ENCODE assay signal across 19 cellular contexts in genomic region chr6:159809149-159809548, GRCh38. TPM values are rescaled to one million over a fixed set of nuclear protein-coding genes. Genes with fewer than 3 reads are reported as not detected.
A peak's percentile ranks its signal among the peaks of the same experiment; 100 is the strongest.
DNase-seq lines count a peak whose midpoint lies in the region; ATAC-seq, FAIRE-seq and TF ChIP-seq lines count a peak whose summit lies in the region.
"Had no signal": no experiment of that assay in that cellular context is flagged by ENCODE, and none has a peak within 500 bp of the region (broad histone marks: within the 10 kb centered on the region; RNA-seq: fewer than 3 reads in every experiment).

No MANE protein-coding gene starts in this region.

- H3K9ac ChIP-seq in GM12878 (ENCODE audit: control insufficient read depth, insufficient read depth, low read length) = no peak overlapping the region; the same call in 1 of the 2 replicates

- no peaks in the 10 kb centered on the region for H3K4me1 ChIP-seq in GM12878 (ENCODE audit: control insufficient read depth, insufficient read depth, low read length)
- peaks cover 3% of the 10 kb centered on the region for H3K4me1 ChIP-seq in suprapubic skin
- H3K4me1 ChIP-seq: A549, HAP-1, Peyer's patch had no signal

- TF ChIP-seq CTCF in GM12865 (IDR thresholded peaks at IDR 0.05; ENCODE audit: insufficient read depth, low read depth, low read length, missing control alignments) (no peak), GM12878 (IDR thresholded peaks at IDR 0.05 in 2 of 3, conservative IDR thresholded peaks at IDR 0.05 in 1 of 3; ENCODE audit: control insufficient read depth in 2 of 3, extremely low read depth in 1 of 3, insufficient read depth in 1 of 3, low read depth in 3 of 3, low read length in 3 of 3) (no peak), suprapubic skin (IDR thresholded peaks at IDR 0.05) (no peak)

- ATAC-seq in GM19043 (IDR thresholded peaks at IDR 0.05; ENCODE audit: low read depth, unreplicated experiment) (peak; percentile 62), HG02759 (IDR thresholded peaks at IDR 0.05; ENCODE audit: unreplicated experiment) (peak; percentile 62), GM12878 (peak; percentile 61), HG02623 (IDR thresholded peaks at IDR 0.05; ENCODE audit: unreplicated experiment) (no peak)
- ATAC-seq: A549, T-helper 17 cell had no signal

- CTCF ChIA-PET in GM12878 (lab: Yijun Ruan, JAX) = interaction anchor here (0.6 kb wide), 1 partner anchor 634 kb away, joined by 3 read pairs; no protein-coding TSS in a partner anchor

- 31% methylated on average over 4 of the region's 4 CpGs for WGBS in GM12878 (ENCODE audit: insufficient coverage, insufficient replicate concordance, low lambda C conversion rate, missing lambda C conversion rate)
- 93% methylated on average over 4 of the region's 4 CpGs for WGBS in suprapubic skin

- no peak for TF ChIP-seq POLR2A in GM12878 (IDR thresholded peaks at IDR 0.05; ENCODE audit: low read depth, low read length)
- no peak for TF ChIP-seq POLR2A in suprapubic skin (IDR thresholded peaks at IDR 0.05)

- FAIRE-seq in GM12878 (lab: Jason Lieb, UNC) = peak; percentile 7
- FAIRE-seq: A549 had no signal

- intact Hi-C loops in GM12878 (cut with micrococcal nuclease; ENCODE audit: unreplicated experiment) = no loop called here

- no peaks in the 10 kb centered on the region for H4K20me1 ChIP-seq in GM12878 (ENCODE audit: control insufficient read depth, insufficient read depth)

- no peaks in the 10 kb centered on the region for H3K27me3 ChIP-seq in GM12878 (replicated peaks in 1 of 2; ENCODE audit: control insufficient read depth in 2 of 2, insufficient read depth in 2 of 2, low read length in 1 of 2)
- no peaks in the 10 kb centered on the region for H3K27me3 ChIP-seq in suprapubic skin
- H3K27me3 ChIP-seq: Peyer's patch had no signal

- RAD21 ChIA-PET in GM12878 (lab: Charles Lee; ENCODE audit: unreplicated experiment) = interaction anchor here (1.2 kb wide), 1 partner anchor 18 kb away, joined by 3 read pairs; no protein-coding TSS in a partner anchor

- POLR2A ChIA-PET in GM12878 (lab: Charles Lee) = no interaction called here

- H3K4me3 ChIP-seq in GM12865 (ENCODE audit: low read depth, low read length) (no peak overlapping the region), GM12878 (no peak overlapping the region), suprapubic skin (no peak overlapping the region)
- H3K4me3 ChIP-seq: A549, HAP-1, Peyer's patch had no signal

- H3K36me3 ChIP-seq in GM12878 (ENCODE audit: control insufficient read depth in 2 of 2, insufficient read depth in 2 of 2, low read length in 1 of 2) (no peaks in the 10 kb centered on the region), suprapubic skin (no peaks in the 10 kb centered on the region)
- H3K36me3 ChIP-seq: HAP-1, Peyer's patch had no signal

- SMC1A ChIA-PET in GM12878 (lab: Charles Lee; ENCODE audit: uncharacterized antibody, unreplicated experiment) = interaction anchor here (1.2 kb wide), 1 partner anchor 21 kb away, joined by 3 read pairs; no protein-coding TSS in a partner anchor

- H3K9me3 ChIP-seq in GM12878 (replicated peaks; ENCODE audit: control insufficient read depth, insufficient read depth, low read length) (no peaks in the 10 kb centered on the region), suprapubic skin (no peaks in the 10 kb centered on the region)
- H3K9me3 ChIP-seq: A549, HAP-1, Peyer's patch had no signal

- H3K4me2 ChIP-seq in GM12878 (ENCODE audit: control insufficient read depth, insufficient read depth) = no peak overlapping the region; the same call in 1 of the 2 replicates
- H3K4me2 ChIP-seq: A549 had no signal

- H3K27ac ChIP-seq in GM12878 (ENCODE audit: control insufficient read depth, insufficient read depth) (no peak overlapping the region), suprapubic skin (no peak overlapping the region)
- H3K27ac ChIP-seq: A549, C4-2B, Peyer's patch had no signal

- no peak for TF ChIP-seq RAD21 in GM12878 (IDR thresholded peaks at IDR 0.05; ENCODE audit: insufficient read depth, low read depth, low read length)

- in situ Hi-C loops in GM12878 (cut with MboI) = no loop called here

- no peaks in the 10 kb centered on the region for H3K79me2 ChIP-seq in GM12878 (ENCODE audit: control insufficient read depth, insufficient read depth, low read length)

- BruUV-seq in GM12878 (replicated peaks; lab: Mats Ljungman, UMichigan) = no TSS peak

- peak; percentile 39 for DNase-seq in GM12865 (ENCODE audit: low read depth)
- peak; percentile 16 for DNase-seq in GM12878 (ENCODE audit: low read depth, low spot score)
- DNase-seq in HK-2 (ENCODE audit: unreplicated experiment) = no peak
- no peak for DNase-seq in suprapubic skin (ENCODE audit: low spot score in 2 of 2)
- no peak for DNase-seq in NCI-H2029 (lab: John Stamatoyannopoulos, UW)
- DNase-seq: DMS153, Karpas-422, NCI-H1105 treated with DMSO at 0.1 percent for 48 hours, NCI-H187 treated with DMSO at 0.1 percent for 48 hours, NCI-H510A, SHP77, T-helper 17 cell had no signal

- TF ChIP-seq EP300 in GM12878 (IDR thresholded peaks at IDR 0.05; ENCODE audit: borderline replicate concordance in 1 of 2, control insufficient read depth in 1 of 2, low read depth in 2 of 2, low read length in 2 of 2) (no peak), suprapubic skin (IDR thresholded peaks at IDR 0.05) (no peak)

- H2AFZ ChIP-seq in GM12878 (ENCODE audit: control insufficient read depth, low read depth, low read length) = peak overlapping the region; percentile 48

RNA-seq across cellular contexts. Expression of gene PNLDC1, which starts 9.1 kb away (rescaled TPM):
- not detected in 2 replicates for total RNA-seq in GM12878 (2013; cell fraction: nucleolus; rRNA removed)
- total RNA-seq in GM12878 (2014; rRNA removed) = 0.38 TPM in 1 of 2 replicates, not detected in the other
- total RNA-seq in GM12878 (2014; rRNA removed; fragmentation: Illumina TruSeq; extraction: Trizol) = 0.09 TPM in 1 of 2 replicates, not detected in the other
- total RNA-seq in GM12878 (2021) = 0.19 TPM in 1 of 2 replicates, not detected in the other
- not detected for polyA plus RNA-seq in GM12878 (2011; ENCODE audit: low read depth)
- polyA plus RNA-seq in GM12878 (2011; rRNA removed) = 0.07 and 0.08 TPM in 2 replicates
- polyA plus RNA-seq in GM12878 (2011; cell fraction: cytosol; rRNA removed) = 0.03 and 0.08 TPM in 2 replicates
- polyA plus RNA-seq in GM12878 (2011; cell fraction: nucleus; rRNA removed) = 0.13 TPM in 2 replicates
- not detected in 2 replicates for polyA plus RNA-seq in GM12878 (2012)
- 0.07 TPM in 1 of 2 replicates, not detected in the other for polyA plus RNA-seq in GM12878 (2014; fragmentation: Illumina TruSeq; extraction: Trizol)
- under 1 TPM; 0.09 to 0.16 TPM for polyA plus RNA-seq in GM12878 (2014; fragmentation: Nextera tagmentation; extraction: Ambion mirVana)
- polyA plus RNA-seq in GM12878 (2014; rRNA removed) = 0.06 and 0.16 TPM in 2 replicates
- under 1 TPM; 0.09 to 0.25 TPM for polyA plus RNA-seq in GM12878 (2016; fragmentation: Nextera tagmentation; extraction: Ambion mirVana)
- not detected in 2 replicates for polyA minus RNA-seq in GM12878 (2011; rRNA and poly(A)+ RNA removed)
- polyA minus RNA-seq in GM12878 (2011; cell fraction: cytosol; rRNA and poly(A)+ RNA removed) = not detected in 2 replicates
- polyA minus RNA-seq in GM12878 (2011; cell fraction: nucleus; rRNA and poly(A)+ RNA removed) = not detected in 2 replicates
- total RNA-seq in suprapubic skin = 1 to 10 TPM; 1.1 to 4.4 (median 2.9) TPM
- total RNA-seq: Peyer's patch had no signal

RNA-seq across cellular contexts. Expression of gene MRPL18, which starts 18.9 kb away (rescaled TPM):
- total RNA-seq in GM12878 (2013; cell fraction: nucleolus; rRNA removed) = 7.2 and 7.7 TPM in 2 replicates
- total RNA-seq in GM12878 (2014; rRNA removed) (98.6 and 104 TPM in 2 replicates), GM12878 (2014; rRNA removed; fragmentation: Illumina TruSeq; extraction: Trizol) (81.9 and 82.3 TPM in 2 replicates), GM12878 (2021) (68.5 and 69.3 TPM in 2 replicates), suprapubic skin (10 to 100 TPM; 53.9 to 79.2 (median 55.9) TPM)
- polyA plus RNA-seq in GM12878 (2011; ENCODE audit: low read depth) = 27.6 TPM
- polyA plus RNA-seq in GM12878 (2011; rRNA removed) (108 and 128 TPM in 2 replicates), GM12878 (2014; fragmentation: Illumina TruSeq; extraction: Trizol) (78.8 and 80.0 TPM in 2 replicates), GM12878 (2014; fragmentation: Nextera tagmentation; extraction: Ambion mirVana) (100 to 1,000 TPM; 148 to 203 TPM), GM12878 (2014; rRNA removed) (106 and 124 TPM in 2 replicates), GM12878 (2016; fragmentation: Nextera tagmentation; extraction: Ambion mirVana) (100 to 1,000 TPM; 174 to 177 TPM)
- polyA plus RNA-seq in GM12878 (2011; cell fraction: cytosol; rRNA removed) = 71.8 and 90.7 TPM in 2 replicates
- 56.8 and 59.3 TPM in 2 replicates for polyA plus RNA-seq in GM12878 (2011; cell fraction: nucleus; rRNA removed)
- 46.6 and 58.0 TPM in 2 replicates for polyA plus RNA-seq in GM12878 (2012)
- polyA minus RNA-seq in GM12878 (2011; rRNA and poly(A)+ RNA removed) = 33.0 and 37.8 TPM in 2 replicates
- 12.4 and 18.0 TPM in 2 replicates for polyA minus RNA-seq in GM12878 (2011; cell fraction: cytosol; rRNA and poly(A)+ RNA removed)
- 11.7 and 14.4 TPM in 2 replicates for polyA minus RNA-seq in GM12878 (2011; cell fraction: nucleus; rRNA and poly(A)+ RNA removed)

RNA-seq across cellular contexts. Expression of gene TCP1, which starts 19.7 kb away (rescaled TPM):
- 171 and 186 TPM in 2 replicates for total RNA-seq in GM12878 (2013; cell fraction: nucleolus; rRNA removed)
- total RNA-seq in GM12878 (2014; rRNA removed) = 347 and 350 TPM in 2 replicates
- 329 and 350 TPM in 2 replicates for total RNA-seq in GM12878 (2014; rRNA removed; fragmentation: Illumina TruSeq; extraction: Trizol)
- 306 and 317 TPM in 2 replicates for total RNA-seq in GM12878 (2021)
- polyA plus RNA-seq in GM12878 (2011; ENCODE audit: low read depth) = 136 TPM
- polyA plus RNA-seq in GM12878 (2011; rRNA removed) = 133 and 194 TPM in 2 replicates
- polyA plus RNA-seq in GM12878 (2011; cell fraction: cytosol; rRNA removed) = 104 and 110 TPM in 2 replicates
- 182 and 230 TPM in 2 replicates for polyA plus RNA-seq in GM12878 (2011; cell fraction: nucleus; rRNA removed)
- polyA plus RNA-seq in GM12878 (2012) = 168 and 174 TPM in 2 replicates
- 294 and 401 TPM in 2 replicates for polyA plus RNA-seq in GM12878 (2014; fragmentation: Illumina TruSeq; extraction: Trizol)
- 100 to 1,000 TPM; 201 to 241 TPM for polyA plus RNA-seq in GM12878 (2014; fragmentation: Nextera tagmentation; extraction: Ambion mirVana)
- 170 and 172 TPM in 2 replicates for polyA plus RNA-seq in GM12878 (2014; rRNA removed)
- 100 to 1,000 TPM; 452 to 457 TPM for polyA plus RNA-seq in GM12878 (2016; fragmentation: Nextera tagmentation; extraction: Ambion mirVana)
- 148 and 226 TPM in 2 replicates for polyA minus RNA-seq in GM12878 (2011; rRNA and poly(A)+ RNA removed)
- 166 and 180 TPM in 2 replicates for polyA minus RNA-seq in GM12878 (2011; cell fraction: cytosol; rRNA and poly(A)+ RNA removed)
- polyA minus RNA-seq in GM12878 (2011; cell fraction: nucleus; rRNA and poly(A)+ RNA removed) = 125 and 214 TPM in 2 replicates
- total RNA-seq in suprapubic skin = 100 to 1,000 TPM; 133 to 150 (median 139) TPM

RNA-seq across cellular contexts. Expression of gene ACAT2, which starts 47.3 kb away (rescaled TPM):
- total RNA-seq in GM12878 (2013; cell fraction: nucleolus; rRNA removed) = 37.0 and 39.7 TPM in 2 replicates
- 87.9 and 93.3 TPM in 2 replicates for total RNA-seq in GM12878 (2014; rRNA removed)
- total RNA-seq in GM12878 (2014; rRNA removed; fragmentation: Illumina TruSeq; extraction: Trizol) = 116 and 119 TPM in 2 replicates
- 128 and 139 TPM in 2 replicates for total RNA-seq in GM12878 (2021)
- 47.7 TPM for polyA plus RNA-seq in GM12878 (2011; ENCODE audit: low read depth)
- polyA plus RNA-seq in GM12878 (2011; rRNA removed) = 227 and 257 TPM in 2 replicates
- polyA plus RNA-seq in GM12878 (2011; cell fraction: cytosol; rRNA removed) = 105 and 107 TPM in 2 replicates
- 68.8 and 81.2 TPM in 2 replicates for polyA plus RNA-seq in GM12878 (2011; cell fraction: nucleus; rRNA removed)
- 55.3 and 81.1 TPM in 2 replicates for polyA plus RNA-seq in GM12878 (2012)
- polyA plus RNA-seq in GM12878 (2014; fragmentation: Illumina TruSeq; extraction: Trizol) = 98.9 and 134 TPM in 2 replicates
- polyA plus RNA-seq in GM12878 (2014; fragmentation: Nextera tagmentation; extraction: Ambion mirVana) = 100 to 1,000 TPM; 249 to 257 TPM
- polyA plus RNA-seq in GM12878 (2014; rRNA removed) = 93.4 and 105 TPM in 2 replicates
- polyA plus RNA-seq in GM12878 (2016; fragmentation: Nextera tagmentation; extraction: Ambion mirVana) = 100 to 1,000 TPM; 137 to 150 TPM
- polyA minus RNA-seq in GM12878 (2011; rRNA and poly(A)+ RNA removed) = 113 and 140 TPM in 2 replicates
- 29.1 and 45.0 TPM in 2 replicates for polyA minus RNA-seq in GM12878 (2011; cell fraction: cytosol; rRNA and poly(A)+ RNA removed)
- polyA minus RNA-seq in GM12878 (2011; cell fraction: nucleus; rRNA and poly(A)+ RNA removed) = 39.4 and 46.5 TPM in 2 replicates
- total RNA-seq in suprapubic skin = 10 to 100 TPM in 3 of 4 donors, 1 to 10 TPM in 1; 7.2 to 23.1 (median 15.6) TPM

Comparison
In these comparisons a context has a peak if more than half of its experiments do, and no peak if none do; other contexts are left out.
1. DNase-seq: peak in GM12865 (single experiment) and GM12878 (single experiment); none in HK-2 (single experiment), suprapubic skin (0 of 2) and NCI-H2029 (single experiment).